ENCODE assay signal across 10 cellular contexts in genomic region chr17:45197108-45197507, GRCh38. TPM values are rescaled to one million over a fixed set of nuclear protein-coding genes. Genes with fewer than 3 reads are reported as not detected.
DNase-seq lines count a peak whose midpoint lies in the region; ATAC-seq, FAIRE-seq and TF ChIP-seq lines count a peak whose summit lies in the region.
"Had no signal": no experiment of that assay in that cellular context is flagged by ENCODE, and none has a peak within 500 bp of the region (broad histone marks: within the 10 kb centered on the region; RNA-seq: fewer than 3 reads in every experiment).

No MANE protein-coding gene starts in this region.

- no peak overlapping the region for H2BK20ac ChIP-seq in IMR-90 (ENCODE audit: low read depth, low read length)
- no peak overlapping the region for H2BK20ac ChIP-seq in H1 (ENCODE audit: low read length)

- peak overlapping the region; percentile 37 to 83 (median 77); a peak in 18 of 22 replicates for H3K9ac ChIP-seq in BLaER1 treated with 17β-estradiol and CSF1 and Interleukin-3, amounts not matched to agents 10 nM and 100 nM
- H3K9ac ChIP-seq in IMR-90 (ENCODE audit: low read depth, low read length) (peak overlapping the region; percentile 35; the same call in 1 of the 2 replicates), H1 (replicated peaks in 1 of 4; ENCODE audit: extremely low read depth in 1 of 4, low read depth in 3 of 4, low read length in 3 of 4) (no peak overlapping the region)

- 100% methylated on average over 2 of the region's 6 CpGs; no CpG with 5 or more reads in 1 of the 2 experiments for WGBS in IMR-90 (ENCODE audit: extremely low coverage in 2 of 2, insufficient read length in 1 of 2), 2 experiments
- 76% methylated on average over 6 of the region's 6 CpGs; no CpG with 5 or more reads in 1 of the 2 experiments for WGBS in H1 (ENCODE audit: extremely low coverage in 1 of 2, insufficient coverage in 1 of 2, insufficient read length in 1 of 2, insufficient replicate concordance in 2 of 2, low coverage in 1 of 2, low lambda C conversion rate in 2 of 2, missing lambda C conversion rate in 1 of 2), 2 experiments

- TF ChIP-seq POLR2A in IMR-90 (IDR thresholded peaks at IDR 0.05; ENCODE audit: low read depth, low read length) = no peak
- TF ChIP-seq POLR2A in H1 (IDR thresholded peaks at IDR 0.05; ENCODE audit: control extremely low read depth in 1 of 2, low read depth in 2 of 2, low read length in 2 of 2) = no peak

- DNase-seq in IMR-90 (no peak), H1 (ENCODE audit: low read depth in 1 of 2, low spot score in 2 of 2) (no peak), omental fat pad (ENCODE audit: low spot score) (no peak), left colon (no peak), DMS153 treated with DMSO at 0.1 percent for 48 hours (lab: John Stamatoyannopoulos, UW; ENCODE audit: unreplicated experiment) (no peak)
- DNase-seq in effector memory CD8-positive, alpha-beta T cell = no peak
- DNase-seq in activated naive CD4-positive, alpha-beta T cell (lab: John Stamatoyannopoulos, UW) = no peak

- peak overlapping the region; percentile 92 for H4K5ac ChIP-seq in IMR-90 (ENCODE audit: low read depth, low read length)
- H4K5ac ChIP-seq in H1 (ENCODE audit: insufficient read length, low read depth, low read length) = peak overlapping the region; percentile 51

- H3K18ac ChIP-seq in IMR-90 (ENCODE audit: low read depth, low read length) (peak overlapping the region; percentile 74; the same call in 1 of the 2 replicates), H1 (ENCODE audit: extremely low read depth, low read length) (peak overlapping the region; percentile 86)

- H3K4ac ChIP-seq in IMR-90 (ENCODE audit: low read depth, low read length) = peak overlapping the region; percentile 95
- no peak overlapping the region for H3K4ac ChIP-seq in H1 (replicated peaks; ENCODE audit: insufficient read length, low read depth, low read length)

- H4K91ac ChIP-seq in IMR-90 (ENCODE audit: insufficient read depth, low read depth, low read length) (peak overlapping the region; percentile 68), H1 (replicated peaks; ENCODE audit: insufficient read length, low read length) (peak overlapping the region; percentile 95)

- in situ Hi-C loops in IMR-90 (cut with MboI; ENCODE audit: low sequenced_read_pairs) = loop anchor here (5.0 kb wide), 1 partner anchor 60 kb away; the partner anchor contains the start of gene ACBD4

- peak overlapping the region in 10 of 11 experiments; percentile 31 to 95 (median 88); a peak in 20 of 22 replicates for H3K27ac ChIP-seq in BLaER1 treated with 17β-estradiol and CSF1 and Interleukin-3, amounts not matched to agents 10 nM and 100 nM
- H3K27ac ChIP-seq in IMR-90 (ENCODE audit: insufficient read depth, low read length) (peak overlapping the region; percentile 60), H1 (ENCODE audit: low read depth, low read length) (no peak overlapping the region)

- no peaks in the 10 kb centered on the region for H3K79me2 ChIP-seq in H1 (ENCODE audit: control insufficient read depth in 1 of 2, insufficient read depth in 2 of 2, low read length in 2 of 2)

- dilution Hi-C loops in IMR-90 (cut with HindIII; ENCODE audit: low sequenced_read_pairs, unreplicated experiment) = no loop called here

- H3K4me1 ChIP-seq in BLaER1 treated with 17β-estradiol and CSF1 and Interleukin-3, amounts not matched to agents 10 nM and 100 nM = peaks cover 49 to 63% (median 59%) of the 10 kb centered on the region in 10 experiments
- H3K4me1 ChIP-seq in IMR-90 (ENCODE audit: control insufficient read depth, insufficient read depth, low read length) (peaks cover 10% of the 10 kb centered on the region), H1 (replicated peaks in 1 of 4; ENCODE audit: control insufficient read depth in 3 of 4, insufficient read depth in 4 of 4, low read length in 3 of 4) (peaks cover 2 to 9% (median 7%) of the 10 kb centered on the region in 4 experiments; a peak in 5 of 7 replicates)

- H2AK5ac ChIP-seq in IMR-90 (ENCODE audit: low read depth, low read length) (no peak overlapping the region), H1 (ENCODE audit: low read depth, low read length) (no peak overlapping the region; the same call in 1 of the 2 replicates)

- no TSS peak for BruUV-seq in IMR-90 (replicated peaks; lab: Mats Ljungman, UMichigan)

- no peak overlapping the region for H3K23ac ChIP-seq in IMR-90 (ENCODE audit: low read depth, low read length)
- no peak overlapping the region for H3K23ac ChIP-seq in H1 (ENCODE audit: insufficient read length)

- H2BK5ac ChIP-seq in IMR-90 (ENCODE audit: low read depth, low read length, poor library complexity, severe bottlenecking) (no peak overlapping the region), H1 (ENCODE audit: low read depth, low read length) (peak overlapping the region; percentile 84)

- H2BK15ac ChIP-seq in IMR-90 (ENCODE audit: low read depth, low read length) (no peak overlapping the region), H1 (ENCODE audit: low read length) (peak overlapping the region; percentile 92; the same call in 1 of the 2 replicates)

- FAIRE-seq in H1 (lab: Jason Lieb, UNC) = no peak

- peak overlapping the region; percentile 89; the same call in 1 of the 2 replicates for H2BK120ac ChIP-seq in IMR-90 (ENCODE audit: low read depth, low read length)
- H2BK120ac ChIP-seq in H1 (replicated peaks; ENCODE audit: low read depth, low read length) = no peak overlapping the region

- H3K79me1 ChIP-seq in IMR-90 (ENCODE audit: low read depth in 1 of 2, low read length in 2 of 2) (no peaks in the 10 kb centered on the region), H1 (ENCODE audit: low read depth, low read length) (no peaks in the 10 kb centered on the region)

- H3K14ac ChIP-seq in IMR-90 (replicated peaks; ENCODE audit: low read depth, low read length) = peak overlapping the region; percentile 89; the same call in 1 of the 2 replicates
- no peak overlapping the region for H3K14ac ChIP-seq in H1 (ENCODE audit: insufficient read length)

- ATAC-seq in IMR-90 (ENCODE audit: low read depth) = peak; percentile 1; the same call in 1 of the 2 replicates
- ATAC-seq in omental fat pad (ENCODE audit: low FRiP score) = peak; percentile 2
- no peak for ATAC-seq in left colon
- ATAC-seq in effector memory CD8-positive, alpha-beta T cell (replicated peaks) = no peak

- no peaks in the 10 kb centered on the region for H3K23me2 ChIP-seq in H1 (ENCODE audit: low read depth, low read length)

- TF ChIP-seq EP300 in H1 (IDR thresholded peaks at IDR 0.05; ENCODE audit: borderline replicate concordance in 1 of 2, low read depth in 2 of 2, low read length in 2 of 2) = no peak

- no peaks in the 10 kb centered on the region for H3K27me3 ChIP-seq in BLaER1 treated with 17β-estradiol and CSF1 and Interleukin-3, amounts not matched to agents 10 nM and 100 nM
- no peaks in the 10 kb centered on the region for H3K27me3 ChIP-seq in IMR-90 (ENCODE audit: control insufficient read depth, insufficient read depth, low read length)
- no peaks in the 10 kb centered on the region for H3K27me3 ChIP-seq in H1 (replicated peaks in 1 of 4; ENCODE audit: control insufficient read depth in 3 of 4, extremely low read depth in 1 of 4, insufficient read depth in 3 of 4, low read length in 3 of 4)

- H3K9me1 ChIP-seq in IMR-90 (ENCODE audit: insufficient read depth, low read length) = no peaks in the 10 kb centered on the region

- H3K36me3 Mint-ChIP-seq in effector memory CD8-positive, alpha-beta T cell (ENCODE audit: insufficient read depth) = no peaks in the 10 kb centered on the region

- peak overlapping the region; percentile 21 for H2AK9ac ChIP-seq in IMR-90 (replicated peaks; ENCODE audit: low read depth, low read length, poor library complexity)

- H3K9me3 Mint-ChIP-seq in effector memory CD8-positive, alpha-beta T cell = no peaks in the 10 kb centered on the region
- H3K9me3 Mint-ChIP-seq: activated naive CD8-positive, alpha-beta T cell treated with anti-CD3 and anti-CD28 coated beads, Interleukin-2, amount 50 U/mL, for 24 hours had no signal

- no peak overlapping the region for H3K56ac ChIP-seq in IMR-90 (ENCODE audit: extremely low read depth, insufficient read depth, low read length)
- no peak overlapping the region for H3K56ac ChIP-seq in H1 (replicated peaks; ENCODE audit: insufficient read length, low read depth, low read length)

- no peaks in the 10 kb centered on the region for H3K27me3 Mint-ChIP-seq in effector memory CD8-positive, alpha-beta T cell
- H3K27me3 Mint-ChIP-seq: activated naive CD8-positive, alpha-beta T cell treated with anti-CD3 and anti-CD28 coated beads, Interleukin-2, amount 50 U/mL, for 24 hours had no signal

- no peaks in the 10 kb centered on the region for H3K4me1 Mint-ChIP-seq in effector memory CD8-positive, alpha-beta T cell (ENCODE audit: low read depth in 2 of 2)

- peak overlapping the region; percentile 98 for H2AFZ ChIP-seq in IMR-90 (replicated peaks; ENCODE audit: low read length, poor library complexity)
- H2AFZ ChIP-seq in H1 (ENCODE audit: low read length) = peak overlapping the region; percentile 41; the same call in 1 of the 2 replicates

- no peaks in the 10 kb centered on the region for H3K36me3 ChIP-seq in BLaER1 treated with 17β-estradiol and CSF1 and Interleukin-3, amounts not matched to agents 10 nM and 100 nM
- H3K36me3 ChIP-seq in IMR-90 (ENCODE audit: control insufficient read depth, insufficient read depth, low read length) = no peaks in the 10 kb centered on the region
- no peaks in the 10 kb centered on the region for H3K36me3 ChIP-seq in H1 (ENCODE audit: control insufficient read depth in 2 of 4, insufficient read depth in 4 of 4, low read length in 3 of 4)
- H3K36me3 ChIP-seq: thoracic aorta had no signal

- CTCF ChIA-PET in IMR-90 (lab: Yijun Ruan, JAX) (interaction anchor here (0.6 to 3.3 kb wide), 16 partner anchors 8 to 378 kb away, joined by 3 to 60 read pairs (median 4); partner anchors contain the start of genes ACBD4 and HEXIM1), H1 (lab: Charles Lee; ENCODE audit: partially characterized antibody) (interaction anchor here (0.7 to 11.9 kb wide), 40 partner anchors 9 to 426 kb away, joined by 3 to 187 read pairs (median 6); partner anchors contain the start of genes ACBD4, HEXIM1, HEXIM2 and PLCD3)

- intact Hi-C loops in IMR-90 (cut with micrococcal nuclease) (loop anchor here (1.0 kb wide), 2 partner anchors 48 to 62 kb away; partner anchors contain the start of gene ACBD4), left colon (cut with DNase I, micrococcal nuclease) (loop anchor here (5.0 to 10.0 kb wide), 2 partner anchors 60 to 62 kb away; partner anchors contain the start of genes ACBD4 (in 2 of the 2) and PLCD3 (in 1 of the 2))

- H4K20me1 ChIP-seq in BLaER1 treated with 17β-estradiol and CSF1 and Interleukin-3, amounts not matched to agents 10 nM and 100 nM = no peaks in the 10 kb centered on the region
- no peaks in the 10 kb centered on the region for H4K20me1 ChIP-seq in IMR-90 (ENCODE audit: insufficient read depth, low read length)
- H4K20me1 ChIP-seq in H1 (replicated peaks in 1 of 2; ENCODE audit: control insufficient read depth in 1 of 2, insufficient read depth in 2 of 2, low read length in 2 of 2) = no peaks in the 10 kb centered on the region

- H3K27ac Mint-ChIP-seq in effector memory CD8-positive, alpha-beta T cell = no peak overlapping the region
- H3K27ac Mint-ChIP-seq: activated naive CD8-positive, alpha-beta T cell treated with anti-CD3 and anti-CD28 coated beads, Interleukin-2, amount 50 U/mL, for 24 hours had no signal

- peaks cover 0 to 4% (median 0%) of the 10 kb centered on the region in 11 experiments; a peak in 1 of 22 replicates for H3K9me3 ChIP-seq in BLaER1 treated with 17β-estradiol and CSF1 and Interleukin-3, amounts not matched to agents 10 nM and 100 nM (replicated peaks in 1 of 11)
- H3K9me3 ChIP-seq in IMR-90 (ENCODE audit: control insufficient read depth, insufficient read depth, low read length) = no peaks in the 10 kb centered on the region
- H3K9me3 ChIP-seq in H1 (ENCODE audit: insufficient read depth in 2 of 2, low read depth in 1 of 2, low read length in 1 of 2) = no peaks in the 10 kb centered on the region
- H3K9me3 ChIP-seq: thoracic aorta had no signal

- H3K4me2 ChIP-seq in BLaER1 treated with 17β-estradiol and CSF1 and Interleukin-3, amounts not matched to agents 10 nM and 100 nM = peak overlapping the region; percentile 64 to 82 (median 75); a peak in 21 of 22 replicates
- H3K4me2 ChIP-seq in IMR-90 (ENCODE audit: low read depth, low read length) = no peak overlapping the region; the same call in 1 of the 2 replicates
- peak overlapping the region; percentile 3 to 60; a peak in 2 of 4 replicates for H3K4me2 ChIP-seq in H1 (ENCODE audit: insufficient read depth in 1 of 2, low read depth in 2 of 2, low read length in 2 of 2)

- peak overlapping the region; percentile 80; the same call in 1 of the 2 replicates for H2BK12ac ChIP-seq in H1 (ENCODE audit: low read depth, low read length)

- no peak for TF ChIP-seq RAD21 in IMR-90 (IDR thresholded peaks at IDR 0.05; ENCODE audit: low read length)
- TF ChIP-seq RAD21 in H1 (IDR thresholded peaks at IDR 0.05 in 1 of 2, conservative IDR thresholded peaks at IDR 0.05 in 1 of 2; ENCODE audit: low read depth in 2 of 2, low read length in 2 of 2) = no peak

- H4K8ac ChIP-seq in IMR-90 (ENCODE audit: low read depth in 2 of 2, low read length in 2 of 2) (peak overlapping the region; percentile 60 to 96; a peak in 3 of 4 replicates), H1 (ENCODE audit: extremely low read depth, insufficient read depth, low read length) (no peak overlapping the region; the same call in 1 of the 2 replicates)

- TF ChIP-seq CTCF in IMR-90 (conservative IDR thresholded peaks at IDR 0.05; ENCODE audit: low read depth, low read length) = no peak
- no peak for TF ChIP-seq CTCF in H1 (IDR thresholded peaks at IDR 0.05; ENCODE audit: control extremely low read depth in 1 of 3, insufficient read depth in 1 of 3, low read depth in 1 of 3, low read length in 3 of 3)
- no peak for TF ChIP-seq CTCF in omental fat pad (IDR thresholded peaks at IDR 0.05)

- H3K4me3 Mint-ChIP-seq in effector memory CD8-positive, alpha-beta T cell = no peak overlapping the region
- H3K4me3 Mint-ChIP-seq: activated naive CD8-positive, alpha-beta T cell treated with anti-CD3 and anti-CD28 coated beads, Interleukin-2, amount 50 U/mL, for 24 hours had no signal

- H3K4me3 ChIP-seq in BLaER1 treated with 17β-estradiol and CSF1 and Interleukin-3, amounts not matched to agents 10 nM and 100 nM = peak overlapping the region in 1 of 10 experiments; percentile 39; a peak in 1 of 20 replicates
- H3K4me3 ChIP-seq in IMR-90 (ENCODE audit: insufficient read depth, low read depth, low read length) (no peak overlapping the region), H1 (ENCODE audit: extremely low read depth in 1 of 4, insufficient read depth in 2 of 4, low read depth in 3 of 4, low read length in 4 of 4) (peak overlapping the region in 1 of 4 experiments; percentile 35; a peak in 1 of 8 replicates)

- POLR2A ChIA-PET in IMR-90 (lab: Charles Lee; ENCODE audit: unreplicated experiment) = interaction anchor here (0.8 to 1.6 kb wide), 4 partner anchors 8 to 46 kb away, joined by 3 to 12 read pairs (median 4); partner anchors contain the start of gene HEXIM2
- POLR2A ChIA-PET in H1 (lab: Charles Lee; ENCODE audit: partially characterized antibody) = interaction anchor here (1.0 to 10.4 kb wide), 10 partner anchors 8 to 61 kb away, joined by 3 to 199 read pairs (median 6); partner anchors contain the start of genes ACBD4, HEXIM1 and HEXIM2

RNA-seq across cellular contexts. Expression of gene FMNL1, which starts 24.6 kb away (rescaled TPM):
- total RNA-seq in IMR-90 (2012; rRNA removed) (0.36 and 0.56 TPM in 2 replicates), omental fat pad (10 to 100 TPM; 19.7 to 56.4 (median 38.8) TPM), left colon (10 to 100 TPM in 1 of 2 donors, 1 to 10 TPM in 1; 5.4 to 12.2 TPM)
- polyA plus RNA-seq in IMR-90 (2012; rRNA removed) (1.4 and 2.3 TPM in 2 replicates), H1 (2011; rRNA removed) (2.5 and 5.3 TPM in 2 replicates)
- polyA plus RNA-seq in IMR-90 (2012; cell fraction: cytosol; rRNA removed) = 4.2 and 5.3 TPM in 2 replicates
- 10.8 and 12.1 TPM in 2 replicates for polyA plus RNA-seq in IMR-90 (2012; cell fraction: nucleus; rRNA removed; ENCODE audit: low replicate concordance)
- total RNA-seq in H1 (2021; fragmentation: NEBNext Ultra II Directional; extraction: Animal tissue kit (Norgen Biotek cat#: 25700)) = 8.6 and 9.8 TPM in 2 replicates
- polyA plus RNA-seq in H1 (2011; cell fraction: cytosol; rRNA removed) = 3.5 TPM
- polyA plus RNA-seq in H1 (2011; cell fraction: nucleus; rRNA removed) = 17.2 TPM
- 6.9 to 11.7 TPM (median 8.4 TPM) in 4 replicates for polyA plus RNA-seq in H1 (2012, experiment 1 of 2)
- 7.1 TPM for polyA plus RNA-seq in H1 (2012, experiment 2 of 2)
- 6.8 TPM for polyA plus RNA-seq in H1 (2013, experiment 1 of 2)
- 7.0 TPM for polyA plus RNA-seq in H1 (2013, experiment 2 of 2)
- polyA minus RNA-seq in H1 (2011; rRNA and poly(A)+ RNA removed) = 1.9 and 2.8 TPM in 2 replicates
- 3.7 TPM for polyA minus RNA-seq in H1 (2011; cell fraction: cytosol; rRNA and poly(A)+ RNA removed)
- polyA minus RNA-seq in H1 (2011; cell fraction: nucleus; rRNA and poly(A)+ RNA removed) = 6.9 TPM

RNA-seq across cellular contexts. Expression of gene HEXIM2, which starts 35.4 kb away (rescaled TPM):
- 5.6 and 6.1 TPM in 2 replicates for total RNA-seq in IMR-90 (2012; rRNA removed)
- polyA plus RNA-seq in IMR-90 (2012; rRNA removed) = 4.5 TPM in 2 replicates
- 5.2 and 10.6 TPM in 2 replicates for polyA plus RNA-seq in IMR-90 (2012; cell fraction: cytosol; rRNA removed)
- 2.9 and 6.9 TPM in 2 replicates for polyA plus RNA-seq in IMR-90 (2012; cell fraction: nucleus; rRNA removed; ENCODE audit: low replicate concordance)
- total RNA-seq in H1 (2021; fragmentation: NEBNext Ultra II Directional; extraction: Animal tissue kit (Norgen Biotek cat#: 25700)) = 13.2 and 13.9 TPM in 2 replicates
- polyA plus RNA-seq in H1 (2011; rRNA removed) = 7.5 and 10.6 TPM in 2 replicates
- 11.8 TPM for polyA plus RNA-seq in H1 (2011; cell fraction: cytosol; rRNA removed)
- 9.0 TPM for polyA plus RNA-seq in H1 (2011; cell fraction: nucleus; rRNA removed)
- polyA plus RNA-seq in H1 (2012, experiment 1 of 2) = 7.8 to 13.6 TPM (median 12.5 TPM) in 4 replicates
- polyA plus RNA-seq in H1 (2012, experiment 2 of 2) = 13.0 TPM
- polyA plus RNA-seq in H1 (2013, experiment 1 of 2) = 4.2 TPM
- polyA plus RNA-seq in H1 (2013, experiment 2 of 2) = 4.1 TPM
- 5.9 and 6.0 TPM in 2 replicates for polyA minus RNA-seq in H1 (2011; rRNA and poly(A)+ RNA removed)
- polyA minus RNA-seq in H1 (2011; cell fraction: cytosol; rRNA and poly(A)+ RNA removed) = 5.0 TPM
- 5.5 TPM for polyA minus RNA-seq in H1 (2011; cell fraction: nucleus; rRNA and poly(A)+ RNA removed)
- total RNA-seq in omental fat pad = 1 to 10 TPM; 1.4 to 9.3 (median 3.9) TPM
- total RNA-seq in left colon = 1 to 10 TPM; 4.7 to 5.2 TPM

RNA-seq across cellular contexts. Expression of gene HEXIM1, which starts 48.8 kb away (rescaled TPM):
- total RNA-seq in IMR-90 (2012; rRNA removed) (5.9 and 8.6 TPM in 2 replicates), omental fat pad (10 to 100 TPM; 21.9 to 31.0 (median 24.3) TPM), left colon (10 to 100 TPM; 36.1 to 46.7 TPM)
- polyA plus RNA-seq in IMR-90 (2012; rRNA removed) (14.5 TPM in 2 replicates), H1 (2011; rRNA removed) (9.1 and 11.1 TPM in 2 replicates)
- 13.5 and 13.8 TPM in 2 replicates for polyA plus RNA-seq in IMR-90 (2012; cell fraction: cytosol; rRNA removed)
- polyA plus RNA-seq in IMR-90 (2012; cell fraction: nucleus; rRNA removed; ENCODE audit: low replicate concordance) = 8.5 and 12.5 TPM in 2 replicates
- total RNA-seq in H1 (2021; fragmentation: NEBNext Ultra II Directional; extraction: Animal tissue kit (Norgen Biotek cat#: 25700)) = 36.9 and 38.3 TPM in 2 replicates
- polyA plus RNA-seq in H1 (2011; cell fraction: cytosol; rRNA removed) = 14.0 TPM
- polyA plus RNA-seq in H1 (2011; cell fraction: nucleus; rRNA removed) = 10.2 TPM
- polyA plus RNA-seq in H1 (2012, experiment 1 of 2) = 16.8 to 21.8 TPM (median 20.6 TPM) in 4 replicates
- polyA plus RNA-seq in H1 (2012, experiment 2 of 2) = 7.1 TPM
- 18.9 TPM for polyA plus RNA-seq in H1 (2013, experiment 1 of 2)
- 18.6 TPM for polyA plus RNA-seq in H1 (2013, experiment 2 of 2)
- 2.5 and 3.5 TPM in 2 replicates for polyA minus RNA-seq in H1 (2011; rRNA and poly(A)+ RNA removed)
- 6.5 TPM for polyA minus RNA-seq in H1 (2011; cell fraction: cytosol; rRNA and poly(A)+ RNA removed)
- 7.7 TPM for polyA minus RNA-seq in H1 (2011; cell fraction: nucleus; rRNA and poly(A)+ RNA removed)

Comparison
In these comparisons a context has a peak if more than half of its experiments do, and no peak if none do; other contexts are left out.
1. H3K9ac ChIP-seq: peak in BLaER1 treated with 17β-estradiol and CSF1 and Interleukin-3, amounts not matched to agents 10 nM and 100 nM (11 of 11) and IMR-90 (single experiment); none in H1 (0 of 4).
2. ATAC-seq: peak in IMR-90 (single experiment) and omental fat pad (single experiment); none in left colon (single experiment) and effector memory CD8-positive, alpha-beta T cell (single experiment).